Comparison of ENCODE assay signal across 7 cellular contexts in genomic region chr20:30386099-30386498, GRCh38.
DNase-seq lines count a peak whose midpoint lies in the region; ATAC-seq, FAIRE-seq and TF ChIP-seq lines count a peak whose summit lies in the region.
"Not testable (repeated sequence)": the region's sequence is repeated elsewhere in the genome, so short reads cannot be mapped to it uniquely, and the experiment has no call there.

No MANE protein-coding gene starts in this region.

- H3K4me1 Mint-ChIP-seq in CD4-positive, CD25-positive, alpha-beta regulatory T cell, result peaks cover 9 to 48% (median 22%) of the 10 kb centered on the region in 4 donors
- H3K4me1 Mint-ChIP-seq in T-helper 1 cell treated with Interleukin-12 subunit alpha and Interleukin-12 subunit beta and Interleukin-4 antibody, amounts not matched to agents 30 μg/mL and 1 μg/mL, for 36 hours (ENCODE audit: low read depth), result peaks cover 32% of the 10 kb centered on the region
- peaks cover 29% of the 10 kb centered on the region for H3K4me1 Mint-ChIP-seq in activated CD4-positive, alpha-beta memory T cell treated with anti-CD3 and anti-CD28 coated beads, Interleukin-2, amount 10 ng/mL, durations not matched to agents 7 days and 5 days
- peaks cover 46% of the 10 kb centered on the region for H3K4me1 Mint-ChIP-seq in activated T-helper 1 cell treated with anti-CD3 and anti-CD28 coated beads, Interleukin-12 subunit alpha, Interleukin-12 subunit beta, Interleukin-2, Interleukin-4 antibody, amounts not matched to agents 30 ng/mL and 10 ng/mL and 1 ng/mL, durations not matched to agents 14 hours and 24 hours and 36 hours (ENCODE audit: low read depth)
- peaks cover 13 to 21% of the 10 kb centered on the region in 2 donors for H3K4me1 Mint-ChIP-seq in natural killer cell treated with Interleukin-12 subunit alpha and Interleukin-12 subunit beta and Interleukin-15 and Interleukin-18, amount 100 ng/mL, for 72 hours (ENCODE audit: low read depth in 2 of 2)

- H3K27me3 ChIP-seq in CD4-positive, CD25-positive, alpha-beta regulatory T cell (ENCODE audit: control insufficient read depth, insufficient read depth, low read length), result not testable (repeated sequence)

- H3K4me1 ChIP-seq in CD4-positive, CD25-positive, alpha-beta regulatory T cell (ENCODE audit: control insufficient read depth, insufficient read depth, low read length, poor library complexity, severe bottlenecking), result not testable (repeated sequence)

- peak overlapping the region in 1 of 3 donors; percentile 29 for H3K27ac Mint-ChIP-seq in CD4-positive, CD25-positive, alpha-beta regulatory T cell
- H3K27ac Mint-ChIP-seq in T-helper 1 cell treated with Interleukin-12 subunit alpha and Interleukin-12 subunit beta and Interleukin-4 antibody, amounts not matched to agents 30 μg/mL and 1 μg/mL, for 36 hours, result peak overlapping the region; percentile 0
- peak overlapping the region; percentile 31 for H3K27ac Mint-ChIP-seq in activated CD4-positive, alpha-beta memory T cell treated with anti-CD3 and anti-CD28 coated beads, Interleukin-2, amount 10 ng/mL, durations not matched to agents 7 days and 5 days
- peak overlapping the region; percentile 23 for H3K27ac Mint-ChIP-seq in activated T-helper 1 cell treated with anti-CD3 and anti-CD28 coated beads, Interleukin-12 subunit alpha, Interleukin-12 subunit beta, Interleukin-2, Interleukin-4 antibody, amounts not matched to agents 30 ng/mL and 10 ng/mL and 1 ng/mL, durations not matched to agents 14 hours and 24 hours and 36 hours
- H3K27ac Mint-ChIP-seq in natural killer cell treated with Interleukin-12 subunit alpha and Interleukin-12 subunit beta and Interleukin-15 and Interleukin-18, amount 100 ng/mL, for 72 hours, result not testable (repeated sequence)

- not testable (repeated sequence) for H3K36me3 ChIP-seq in CD4-positive, CD25-positive, alpha-beta regulatory T cell (ENCODE audit: control insufficient read depth, insufficient read depth, low read length)

- ATAC-seq in CD4-positive, CD25-positive, alpha-beta regulatory T cell (ENCODE audit: low read depth in 2 of 2); natural killer cell treated with Interleukin-12 subunit alpha and Interleukin-12 subunit beta and Interleukin-15 and Interleukin-18, amount 100 ng/mL, for 72 hours: not testable (repeated sequence)

- intact Hi-C loops in activated T-helper 1 cell treated with anti-CD3 and anti-CD28 coated beads, Interleukin-12 subunit alpha, Interleukin-12 subunit beta, Interleukin-2, Interleukin-4 antibody, amounts not matched to agents 30 ng/mL and 10 ng/mL and 1 ng/mL, durations not matched to agents 14 hours and 24 hours and 36 hours (cut with micrococcal nuclease), result not testable (repeated sequence)

- H3K4me3 Mint-ChIP-seq in CD4-positive, CD25-positive, alpha-beta regulatory T cell, result peak overlapping the region in 2 of 4 donors; percentile 36 to 50
- peak overlapping the region; percentile 51 for H3K4me3 Mint-ChIP-seq in T-helper 1 cell treated with Interleukin-12 subunit alpha and Interleukin-12 subunit beta and Interleukin-4 antibody, amounts not matched to agents 30 μg/mL and 1 μg/mL, for 36 hours
- H3K4me3 Mint-ChIP-seq in activated CD4-positive, alpha-beta memory T cell treated with anti-CD3 and anti-CD28 coated beads, Interleukin-2, amount 10 ng/mL, durations not matched to agents 7 days and 5 days, result not testable (repeated sequence)
- H3K4me3 Mint-ChIP-seq in activated T-helper 1 cell treated with anti-CD3 and anti-CD28 coated beads, Interleukin-12 subunit alpha, Interleukin-12 subunit beta, Interleukin-2, Interleukin-4 antibody, amounts not matched to agents 30 ng/mL and 10 ng/mL and 1 ng/mL, durations not matched to agents 14 hours and 24 hours and 36 hours, result peak overlapping the region; percentile 51
- H3K4me3 Mint-ChIP-seq in natural killer cell treated with Interleukin-12 subunit alpha and Interleukin-12 subunit beta and Interleukin-15 and Interleukin-18, amount 100 ng/mL, for 72 hours, result peak overlapping the region; percentile 11

- not testable (repeated sequence) for H3K9me3 Mint-ChIP-seq in CD4-positive, CD25-positive, alpha-beta regulatory T cell; T-helper 1 cell treated with Interleukin-12 subunit alpha and Interleukin-12 subunit beta and Interleukin-4 antibody, amounts not matched to agents 30 μg/mL and 1 μg/mL, for 36 hours; activated CD4-positive, alpha-beta memory T cell treated with anti-CD3 and anti-CD28 coated beads, Interleukin-2, amount 10 ng/mL, durations not matched to agents 7 days and 5 days; natural killer cell treated with Interleukin-12 subunit alpha and Interleukin-12 subunit beta and Interleukin-15 and Interleukin-18, amount 100 ng/mL, for 72 hours
- peaks cover 13% of the 10 kb centered on the region for H3K9me3 Mint-ChIP-seq in activated T-helper 1 cell treated with anti-CD3 and anti-CD28 coated beads, Interleukin-12 subunit alpha, Interleukin-12 subunit beta, Interleukin-2, Interleukin-4 antibody, amounts not matched to agents 30 ng/mL and 10 ng/mL and 1 ng/mL, durations not matched to agents 14 hours and 24 hours and 36 hours

- peaks cover 38% of the 10 kb centered on the region for H3K36me3 Mint-ChIP-seq in CD4-positive, CD25-positive, alpha-beta regulatory T cell
- H3K36me3 Mint-ChIP-seq in T-helper 1 cell treated with Interleukin-12 subunit alpha and Interleukin-12 subunit beta and Interleukin-4 antibody, amounts not matched to agents 30 μg/mL and 1 μg/mL, for 36 hours (ENCODE audit: low read depth), result peaks cover 35% of the 10 kb centered on the region
- peaks cover 44% of the 10 kb centered on the region for H3K36me3 Mint-ChIP-seq in activated CD4-positive, alpha-beta memory T cell treated with anti-CD3 and anti-CD28 coated beads, Interleukin-2, amount 10 ng/mL, durations not matched to agents 7 days and 5 days (ENCODE audit: low read depth)
- peaks cover 32% of the 10 kb centered on the region for H3K36me3 Mint-ChIP-seq in activated T-helper 1 cell treated with anti-CD3 and anti-CD28 coated beads, Interleukin-12 subunit alpha, Interleukin-12 subunit beta, Interleukin-2, Interleukin-4 antibody, amounts not matched to agents 30 ng/mL and 10 ng/mL and 1 ng/mL, durations not matched to agents 14 hours and 24 hours and 36 hours (ENCODE audit: low read depth)
- peaks cover 15% of the 10 kb centered on the region for H3K36me3 Mint-ChIP-seq in natural killer cell treated with Interleukin-12 subunit alpha and Interleukin-12 subunit beta and Interleukin-15 and Interleukin-18, amount 100 ng/mL, for 72 hours

- not testable (repeated sequence) for H3K9me3 ChIP-seq in CD4-positive, CD25-positive, alpha-beta regulatory T cell (ENCODE audit: control insufficient read depth in 2 of 2, low read length in 2 of 2)

- H3K4me3 ChIP-seq in CD4-positive, CD25-positive, alpha-beta regulatory T cell (ENCODE audit: low read depth, low read length), result peak overlapping the region; percentile 21

- peak in 1 of 3 donors; percentile 6 for DNase-seq in CD4-positive, CD25-positive, alpha-beta regulatory T cell
- DNase-seq in H54 (ENCODE audit: insufficient read length, low spot score); activated CD4-positive, alpha-beta memory T cell treated with anti-CD3 and anti-CD28 coated beads, Interleukin-2, amount 10 ng/mL, durations not matched to agents 7 days and 5 days; activated T-helper 1 cell treated with anti-CD3 and anti-CD28 coated beads, Interleukin-12 subunit alpha, Interleukin-12 subunit beta, Interleukin-2, Interleukin-4 antibody, amounts not matched to agents 30 ng/mL and 10 ng/mL and 1 ng/mL, durations not matched to agents 14 hours and 24 hours and 36 hours (ENCODE audit: low spot score); natural killer cell treated with Interleukin-12 subunit alpha and Interleukin-12 subunit beta and Interleukin-15 and Interleukin-18, amount 100 ng/mL, for 72 hours (ENCODE audit: low spot score): not testable (repeated sequence)

- not testable (repeated sequence) for H3K27ac ChIP-seq in CD4-positive, CD25-positive, alpha-beta regulatory T cell (ENCODE audit: insufficient read depth, low read length, poor library complexity, severe bottlenecking)

- TF ChIP-seq POLR2A in H54 (IDR thresholded peaks at IDR 0.05; ENCODE audit: low read depth, low read length), result not testable (repeated sequence)

- POLR2A ChIA-PET in activated CD4-positive, alpha-beta memory T cell treated with anti-CD3 and anti-CD28 coated beads, Interleukin-2, amount 10 ng/mL, durations not matched to agents 7 days and 5 days (lab: Charles Lee), result not testable (repeated sequence)

- FAIRE-seq in H54 (lab: Jason Lieb, UNC) (peak; percentile 36), endometrium (lab: Jason Lieb, UNC) (peak; percentile 18)

- CTCF ChIA-PET in activated CD4-positive, alpha-beta memory T cell treated with anti-CD3 and anti-CD28 coated beads, Interleukin-2, amount 10 ng/mL, durations not matched to agents 7 days and 5 days (lab: Charles Lee), result not testable (repeated sequence)

- not testable (repeated sequence) for H3K27me3 Mint-ChIP-seq in CD4-positive, CD25-positive, alpha-beta regulatory T cell; T-helper 1 cell treated with Interleukin-12 subunit alpha and Interleukin-12 subunit beta and Interleukin-4 antibody, amounts not matched to agents 30 μg/mL and 1 μg/mL, for 36 hours (ENCODE audit: low read depth); activated CD4-positive, alpha-beta memory T cell treated with anti-CD3 and anti-CD28 coated beads, Interleukin-2, amount 10 ng/mL, durations not matched to agents 7 days and 5 days; activated T-helper 1 cell treated with anti-CD3 and anti-CD28 coated beads, Interleukin-12 subunit alpha, Interleukin-12 subunit beta, Interleukin-2, Interleukin-4 antibody, amounts not matched to agents 30 ng/mL and 10 ng/mL and 1 ng/mL, durations not matched to agents 14 hours and 24 hours and 36 hours (ENCODE audit: insufficient read depth); natural killer cell treated with Interleukin-12 subunit alpha and Interleukin-12 subunit beta and Interleukin-15 and Interleukin-18, amount 100 ng/mL, for 72 hours
